1 cellular context compared by ENCODE assay signal in the genomic region with DNA sequence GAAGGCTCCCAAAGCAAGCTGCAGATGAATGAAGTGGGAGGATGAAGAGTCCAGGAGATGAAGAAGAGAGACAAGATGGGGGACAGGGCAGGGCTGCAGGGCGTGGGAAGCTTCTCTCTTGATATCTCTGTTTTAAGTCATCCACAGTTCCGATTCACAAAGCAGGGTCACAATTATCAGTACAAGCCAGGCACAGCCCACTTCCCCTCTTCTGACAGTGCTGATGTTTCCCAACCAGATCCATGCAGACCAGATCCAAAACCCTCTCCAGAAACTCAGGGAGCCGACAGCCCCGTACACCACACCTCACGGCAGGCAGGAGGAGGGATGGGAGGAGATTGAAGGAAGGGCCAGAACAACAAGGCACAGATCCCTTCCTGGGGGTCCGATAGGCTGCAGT.
A peak's percentile ranks its signal among the peaks of the same experiment; 100 is the strongest.
TF ChIP-seq lines count a peak whose summit lies in the region.

No MANE protein-coding gene starts in this region.

TF ChIP-seq in K562, 482 proteins besides CTCF, POLR2A, EP300 and RAD21 (continued from another document):
- TF ChIP-seq THRB (CRISPR knock-in tag; conservative IDR thresholded peaks at IDR 0.05), result no peak
- no peak for TF ChIP-seq PBX2 (CRISPR knock-in tag; IDR thresholded peaks at IDR 0.05; ENCODE audit: low read depth)
- no peak for TF ChIP-seq PBX2 (tag; conservative IDR thresholded peaks at IDR 0.05; ENCODE audit: low read depth)
- TF ChIP-seq TCF3 (CRISPR knock-in tag; IDR thresholded peaks at IDR 0.05), result peak; percentile 73
- TF ChIP-seq, protein P1, sequence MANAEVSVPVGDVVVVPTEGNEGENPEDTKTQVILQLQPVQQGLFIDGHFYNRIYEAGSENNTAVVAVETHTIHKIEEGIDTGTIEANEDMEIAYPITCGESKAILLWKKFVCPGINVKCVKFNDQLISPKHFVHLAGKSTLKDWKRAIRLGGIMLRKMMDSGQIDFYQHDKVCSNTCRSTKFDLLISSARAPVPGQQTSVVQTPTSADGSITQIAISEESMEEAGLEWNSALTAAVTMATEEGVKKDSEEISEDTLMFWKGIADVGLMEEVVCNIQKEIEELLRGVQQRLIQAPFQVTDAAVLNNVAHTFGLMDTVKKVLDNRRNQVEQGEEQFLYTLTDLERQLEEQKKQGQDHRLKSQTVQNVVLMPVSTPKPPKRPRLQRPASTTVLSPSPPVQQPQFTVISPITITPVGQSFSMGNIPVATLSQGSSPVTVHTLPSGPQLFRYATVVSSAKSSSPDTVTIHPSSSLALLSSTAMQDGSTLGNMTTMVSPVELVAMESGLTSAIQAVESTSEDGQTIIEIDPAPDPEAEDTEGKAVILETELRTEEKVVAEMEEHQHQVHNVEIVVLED (CRISPR knock-in tag; IDR thresholded peaks at IDR 0.05), result no peak
- TF ChIP-seq ZBTB11 (CRISPR knock-in tag; IDR thresholded peaks at IDR 0.05), result no peak
- TF ChIP-seq, protein P2, sequence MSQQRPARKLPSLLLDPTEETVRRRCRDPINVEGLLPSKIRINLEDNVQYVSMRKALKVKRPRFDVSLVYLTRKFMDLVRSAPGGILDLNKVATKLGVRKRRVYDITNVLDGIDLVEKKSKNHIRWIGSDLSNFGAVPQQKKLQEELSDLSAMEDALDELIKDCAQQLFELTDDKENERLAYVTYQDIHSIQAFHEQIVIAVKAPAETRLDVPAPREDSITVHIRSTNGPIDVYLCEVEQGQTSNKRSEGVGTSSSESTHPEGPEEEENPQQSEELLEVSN (IDR thresholded peaks at IDR 0.05; ENCODE audit: borderline replicate concordance in 1 of 2, extremely low read depth in 1 of 2, insufficient read depth in 1 of 2, insufficient read length in 1 of 2, low read depth in 1 of 2, low read length in 1 of 2, poor library complexity in 1 of 2, severe bottlenecking in 1 of 2), result no peak
